In genomic region chr17:67829331-67829730, GRCh38 we compare ENCODE assay signal across 9 cellular contexts. TPM values are rescaled to one million over a fixed set of nuclear protein-coding genes. Genes with fewer than 3 reads are reported as not detected.
DNase-seq lines count a peak whose midpoint lies in the region; ATAC-seq, FAIRE-seq and TF ChIP-seq lines count a peak whose summit lies in the region.
"Had no signal": no experiment of that assay in that cellular context is flagged by ENCODE, and none has a peak within 500 bp of the region (broad histone marks: within the 10 kb centered on the region; RNA-seq: fewer than 3 reads in every experiment).

No MANE protein-coding gene starts in this region.

- H3K27ac Mint-ChIP-seq in HFFc6 = no peak overlapping the region
- H3K27ac Mint-ChIP-seq in activated CD4-positive, alpha-beta T cell treated with anti-CD3 and anti-CD28 coated beads, Interleukin-2, amount 10 ng/mL, durations not matched to agents 7 days and 5 days = no peak overlapping the region

- H3K27ac ChIP-seq in endothelial cell of umbilical vein (ENCODE audit: insufficient read depth, low read depth, low read length) = no peak overlapping the region
- H3K27ac ChIP-seq in upper lobe of right lung = no peak overlapping the region
- no peak overlapping the region for H3K27ac ChIP-seq in WERI-Rb-1

- no peak for TF ChIP-seq POLR2A in endothelial cell of umbilical vein (IDR thresholded peaks at IDR 0.05; ENCODE audit: low read depth, low read length)

- no peak for FAIRE-seq in endothelial cell of umbilical vein (lab: Jason Lieb, UNC)

- intact Hi-C loops in endothelial cell of umbilical vein (cut with micrococcal nuclease) (no loop called here), upper lobe of right lung (cut with DNase I) (no loop called here)

- POLR2A ChIA-PET in activated CD4-positive, alpha-beta T cell treated with anti-CD3 and anti-CD28 coated beads, Interleukin-2, amount 10 ng/mL, durations not matched to agents 7 days and 5 days (lab: Charles Lee) = no interaction called here
- POLR2A ChIA-PET in endothelial cell of umbilical vein (lab: Charles Lee) = no interaction called here

- BruUV-seq in endothelial cell of umbilical vein (replicated peaks; lab: Mats Ljungman, UMichigan) = no TSS peak

- H4K20me1 ChIP-seq in endothelial cell of umbilical vein (replicated peaks; ENCODE audit: control insufficient read depth, extremely low read depth, insufficient read depth, low read length) = peaks cover 11% of the 10 kb centered on the region

- peak overlapping the region; percentile 41 for H3K4me3 Mint-ChIP-seq in HFFc6
- H3K4me3 Mint-ChIP-seq in activated CD4-positive, alpha-beta T cell treated with anti-CD3 and anti-CD28 coated beads, Interleukin-2, amount 10 ng/mL, durations not matched to agents 7 days and 5 days = peak overlapping the region; percentile 97

- no peak for DNase-seq in HFFc6
- peak; percentile 18 for DNase-seq in activated CD4-positive, alpha-beta T cell treated with anti-CD3 and anti-CD28 coated beads, Interleukin-2, amount 10 ng/mL, durations not matched to agents 7 days and 5 days
- no peak for DNase-seq in endothelial cell of umbilical vein (ENCODE audit: low read depth, low spot score)
- DNase-seq in stimulated activated CD8-positive, alpha-beta memory T cell treated with anti-CD3 and anti-CD28 coated beads, Interleukin-4, amount 100 ng/mL, for 24 hours (ENCODE audit: low read depth) = peak; percentile 18
- DNase-seq in GM19240 (ENCODE audit: insufficient read length, low spot score) = no peak
- no peak for DNase-seq in upper lobe of right lung
- DNase-seq in WERI-Rb-1 = no peak
- no peak for DNase-seq in putamen (ENCODE audit: low spot score)
- DNase-seq: occipital lobe had no signal

- TF ChIP-seq CTCF in HFFc6 (IDR thresholded peaks at IDR 0.05) (no peak), endothelial cell of umbilical vein (IDR thresholded peaks at IDR 0.05; ENCODE audit: extremely low read depth in 1 of 2, insufficient read depth in 1 of 2, low read depth in 1 of 2, low read length in 2 of 2) (no peak), upper lobe of right lung (IDR thresholded peaks at IDR 0.05) (no peak), WERI-Rb-1 (IDR thresholded peaks at IDR 0.05; ENCODE audit: low read depth, low read length) (no peak)

- no peak overlapping the region for H3K9ac ChIP-seq in endothelial cell of umbilical vein (replicated peaks; ENCODE audit: extremely low read depth, insufficient read depth, low read length)

- H3K27me3 ChIP-seq in endothelial cell of umbilical vein (ENCODE audit: control insufficient read depth in 2 of 2, insufficient read depth in 2 of 2, low read length in 2 of 2) = no peaks in the 10 kb centered on the region
- no peaks in the 10 kb centered on the region for H3K27me3 ChIP-seq in upper lobe of right lung
- no peaks in the 10 kb centered on the region for H3K27me3 ChIP-seq in WERI-Rb-1 (ENCODE audit: insufficient read depth, low read depth, severe bottlenecking)

- H3K4me2 ChIP-seq in endothelial cell of umbilical vein (ENCODE audit: insufficient read depth, low read length) = peak overlapping the region; percentile 25

- no peaks in the 10 kb centered on the region for H3K9me1 ChIP-seq in endothelial cell of umbilical vein (replicated peaks; ENCODE audit: control insufficient read depth, extremely low read depth, insufficient read depth, low read length)

- no peak for ATAC-seq in upper lobe of right lung

- H3K9me3 Mint-ChIP-seq in HFFc6 = no peaks in the 10 kb centered on the region
- no peaks in the 10 kb centered on the region for H3K9me3 Mint-ChIP-seq in activated CD4-positive, alpha-beta T cell treated with anti-CD3 and anti-CD28 coated beads, Interleukin-2, amount 10 ng/mL, durations not matched to agents 7 days and 5 days

- CTCF ChIA-PET in activated CD4-positive, alpha-beta T cell treated with anti-CD3 and anti-CD28 coated beads, Interleukin-2, amount 10 ng/mL, durations not matched to agents 7 days and 5 days (lab: Charles Lee) = no interaction called here
- CTCF ChIA-PET in endothelial cell of umbilical vein (lab: Charles Lee) = interaction anchor here (1.0 to 1.5 kb wide), 2 partner anchors 26 to 371 kb away, joined by 3 to 4 read pairs; no protein-coding TSS in a partner anchor

- H3K4me3 ChIP-seq in endothelial cell of umbilical vein (replicated peaks in 1 of 3; ENCODE audit: insufficient read depth in 1 of 3, low read depth in 1 of 3, low read length in 3 of 3) (no peak overlapping the region), upper lobe of right lung (no peak overlapping the region), WERI-Rb-1 (ENCODE audit: low read depth, low read length) (no peak overlapping the region)

- peaks cover 13% of the 10 kb centered on the region for H3K4me1 ChIP-seq in endothelial cell of umbilical vein (ENCODE audit: control insufficient read depth, extremely low read depth, insufficient read depth, low read length)
- H3K4me1 ChIP-seq in upper lobe of right lung = peaks cover 42% of the 10 kb centered on the region

- peaks cover 71% of the 10 kb centered on the region for H3K79me2 ChIP-seq in endothelial cell of umbilical vein (ENCODE audit: control insufficient read depth, insufficient read depth, low read length)

- dilution Hi-C loops in endothelial cell of umbilical vein (cut with MboI; ENCODE audit: extremely low pct_ligation_motif_present, low sequenced_read_pairs) = no loop called here

- H3K27me3 Mint-ChIP-seq in HFFc6 (ENCODE audit: insufficient read depth) = peaks cover 2% of the 10 kb centered on the region
- H3K27me3 Mint-ChIP-seq in activated CD4-positive, alpha-beta T cell treated with anti-CD3 and anti-CD28 coated beads, Interleukin-2, amount 10 ng/mL, durations not matched to agents 7 days and 5 days = peaks cover 4% of the 10 kb centered on the region

- H3K9me3 ChIP-seq in endothelial cell of umbilical vein (replicated peaks; ENCODE audit: control insufficient read depth, insufficient read depth, low read length) (no peaks in the 10 kb centered on the region), upper lobe of right lung (no peaks in the 10 kb centered on the region), WERI-Rb-1 (ENCODE audit: severe bottlenecking) (no peaks in the 10 kb centered on the region)

- peaks cover 21% of the 10 kb centered on the region for H3K36me3 Mint-ChIP-seq in HFFc6 (ENCODE audit: low read depth)
- peaks cover 34% of the 10 kb centered on the region for H3K36me3 Mint-ChIP-seq in activated CD4-positive, alpha-beta T cell treated with anti-CD3 and anti-CD28 coated beads, Interleukin-2, amount 10 ng/mL, durations not matched to agents 7 days and 5 days (ENCODE audit: low read depth)

- no peak overlapping the region for H2AFZ ChIP-seq in endothelial cell of umbilical vein (ENCODE audit: low read depth, low read length)

- H3K36me3 ChIP-seq in endothelial cell of umbilical vein (ENCODE audit: control insufficient read depth in 2 of 2, extremely low read depth in 1 of 2, insufficient read depth in 2 of 2, low read length in 2 of 2) (peaks cover 0 to 2% of the 10 kb centered on the region in 2 experiments), upper lobe of right lung (no peaks in the 10 kb centered on the region), WERI-Rb-1 (peaks cover 16% of the 10 kb centered on the region)

- H3K4me1 Mint-ChIP-seq in HFFc6 (ENCODE audit: low read depth) = peaks cover 51% of the 10 kb centered on the region
- H3K4me1 Mint-ChIP-seq in activated CD4-positive, alpha-beta T cell treated with anti-CD3 and anti-CD28 coated beads, Interleukin-2, amount 10 ng/mL, durations not matched to agents 7 days and 5 days = peaks cover 51% of the 10 kb centered on the region

TF ChIP-seq in endothelial cell of umbilical vein, 7 proteins besides CTCF, POLR2A, EP300 and RAD21:
- TF ChIP-seq EZH2 (IDR thresholded peaks at IDR 0.05; ENCODE audit: borderline replicate concordance, low read depth, low read length, severe bottlenecking) (no peak), GATA2 (IDR thresholded peaks at IDR 0.05; ENCODE audit: insufficient read depth, insufficient read length, low read depth, low read length) (no peak), MAX (IDR thresholded peaks at IDR 0.05; ENCODE audit: insufficient read depth, insufficient read length) (no peak), MYC (IDR thresholded peaks at IDR 0.05; ENCODE audit: low read depth, low read length) (no peak), JUN (IDR thresholded peaks at IDR 0.05; ENCODE audit: borderline replicate concordance, insufficient read depth, insufficient read length, low read depth) (no peak), FOS (IDR thresholded peaks at IDR 0.05; ENCODE audit: borderline replicate concordance, insufficient read depth, low read length) (no peak), POLR2AphosphoS5 (IDR thresholded peaks at IDR 0.05; ENCODE audit: insufficient read depth, low read depth, low read length) (no peak)
TF ChIP-seq in endothelial cell of umbilical vein: peak in this region for 0.

RNA-seq across cellular contexts. Expression of gene BPTF, which starts 4.0 kb away (rescaled TPM):
- total RNA-seq in HFFc6 (2021; fragmentation: NEBNext Ultra II Directional; extraction: Animal tissue kit (Norgen Biotek cat#: 25700)) = 10 to 100 TPM; 55.4 to 60.3 (median 56.9) TPM
- total RNA-seq in activated CD4-positive, alpha-beta T cell treated with anti-CD3 and anti-CD28 coated beads, Interleukin-2, amount 10 ng/mL, durations not matched to agents 7 days and 5 days = 100 to 1,000 TPM in 1 of 2 experiments, 10 to 100 TPM in 1; 98.1 to 114 TPM
- total RNA-seq in endothelial cell of umbilical vein (78.6 and 88.1 TPM in 2 replicates), upper lobe of right lung (91.8 TPM)
- 41.0 and 47.7 TPM in 2 replicates for polyA plus RNA-seq in endothelial cell of umbilical vein
- polyA plus RNA-seq in endothelial cell of umbilical vein (2011; cell fraction: cytosol; rRNA removed) = 37.8 and 41.5 TPM in 2 replicates
- polyA plus RNA-seq in endothelial cell of umbilical vein (2011; cell fraction: nucleus; rRNA removed) = 88.1 and 105 TPM in 2 replicates
- polyA plus RNA-seq in endothelial cell of umbilical vein (2012) = 40.8 and 51.1 TPM in 2 replicates
- polyA minus RNA-seq in endothelial cell of umbilical vein = 111 and 121 TPM in 2 replicates
- 41.9 TPM for polyA minus RNA-seq in endothelial cell of umbilical vein (2011; cell fraction: cytosol; rRNA and poly(A)+ RNA removed)
- polyA minus RNA-seq in endothelial cell of umbilical vein (2011; cell fraction: nucleus; rRNA and poly(A)+ RNA removed) = 139 and 186 TPM in 2 replicates

Comparison
In these comparisons a context has a peak if more than half of its experiments do, and no peak if none do; other contexts are left out.
1. DNase-seq: peak in activated CD4-positive, alpha-beta T cell treated with anti-CD3 and anti-CD28 coated beads, Interleukin-2, amount 10 ng/mL, durations not matched to agents 7 days and 5 days (single experiment) and stimulated activated CD8-positive, alpha-beta memory T cell treated with anti-CD3 and anti-CD28 coated beads, Interleukin-4, amount 100 ng/mL, for 24 hours (single experiment); none in HFFc6 (single experiment), endothelial cell of umbilical vein (single experiment), GM19240 (single experiment), upper lobe of right lung (single experiment), WERI-Rb-1 (single experiment) and putamen (single experiment).